ENCODE assay signal across 19 cellular contexts in genomic region chr16:17166095-17166494, GRCh38.
"Had no signal": no experiment of that assay in that cellular context is flagged by ENCODE, and none has a peak within 500 bp of the region (broad histone marks: within the 10 kb centered on the region; RNA-seq: fewer than 3 reads in every experiment).

No MANE protein-coding gene starts in this region.

- DNase-seq: activated CD4-positive, alpha-beta T cell treated with anti-CD3 and anti-CD28 coated beads, Interleukin-2, amount 50 U/mL, for 1 hour; activated CD4-positive, CD25-positive, alpha-beta regulatory T cell; activated naive CD4-positive, alpha-beta T cell treated with anti-CD3 and anti-CD28 coated beads for 36 hours; activated T-cell treated with anti-CD3 and anti-CD28 coated beads for 4 hours; amniotic stem cell; brain microvascular endothelial cell; dermis blood vessel endothelial cell; endodermal cell; foreskin melanocyte; heart left ventricle; kidney; left ventricle myocardium superior; mesendoderm; pancreas; stimulated activated CD4-positive, alpha-beta T cell treated with anti-CD3 and anti-CD28 coated beads, Interleukin-15, amount 100 ng/mL, for 24 hours; stimulated activated CD4-positive, alpha-beta T cell treated with anti-CD3 and anti-CD28 coated beads, Interleukin-4, amount 100 ng/mL, for 24 hours; T-helper 17 cell had no signal

- H3K27me3 Mint-ChIP-seq: activated T-helper 17 cell treated with anti-CD3 and anti-CD28 coated beads, Interleukin-2, amount 50 U/mL, for 72 hours; T-helper 17 cell had no signal

- H3K27ac Mint-ChIP-seq: activated naive CD4-positive, alpha-beta T cell treated with anti-CD3 and anti-CD28 coated beads for 36 hours; activated T-helper 17 cell treated with anti-CD3 and anti-CD28 coated beads, Interleukin-2, amount 50 U/mL, for 72 hours; endodermal cell; T-helper 17 cell had no signal

- H3K4me3 ChIP-seq: heart left ventricle, pancreas, tibial nerve had no signal

- H3K4me3 Mint-ChIP-seq: activated naive CD4-positive, alpha-beta T cell treated with anti-CD3 and anti-CD28 coated beads for 36 hours; activated T-helper 17 cell treated with anti-CD3 and anti-CD28 coated beads, Interleukin-2, amount 50 U/mL, for 72 hours; endodermal cell; T-helper 17 cell had no signal

- H3K36me3 ChIP-seq: brain microvascular endothelial cell, heart left ventricle, pancreas had no signal

- H3K27me3 ChIP-seq: brain microvascular endothelial cell, heart left ventricle, pancreas, tibial nerve had no signal

- H3K9me3 ChIP-seq: heart left ventricle, pancreas, tibial nerve had no signal

- H3K27ac ChIP-seq: brain microvascular endothelial cell, heart left ventricle, pancreas, tibial nerve had no signal

- H3K9me3 Mint-ChIP-seq: activated naive CD4-positive, alpha-beta T cell treated with anti-CD3 and anti-CD28 coated beads for 36 hours; activated T-helper 17 cell treated with anti-CD3 and anti-CD28 coated beads, Interleukin-2, amount 50 U/mL, for 72 hours; endodermal cell had no signal
